Comparison of ENCODE assay signal across 18 cellular contexts in the genomic region with DNA sequence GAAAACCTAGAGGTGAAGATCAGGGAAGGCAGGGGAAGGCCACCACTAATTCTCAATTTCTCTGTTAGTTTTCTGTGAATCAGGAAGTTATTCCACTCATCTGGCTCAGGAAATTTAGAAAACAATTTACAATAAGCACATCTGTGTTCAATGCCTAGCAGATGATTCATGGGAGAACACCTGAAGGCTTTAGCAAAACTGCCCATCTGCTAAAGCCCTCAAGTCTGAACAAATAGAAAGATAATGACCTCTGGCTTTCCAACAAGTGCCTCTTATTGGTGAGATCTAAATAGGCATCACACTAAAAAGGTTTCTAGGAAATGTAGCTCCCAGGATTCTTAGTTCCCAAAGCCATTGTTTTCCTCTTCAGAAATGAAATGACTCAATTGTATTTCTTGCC.
"Had no signal": no experiment of that assay in that cellular context is flagged by ENCODE, and none has a peak within 500 bp of the region (broad histone marks: within the 10 kb centered on the region; RNA-seq: fewer than 3 reads in every experiment).

No MANE protein-coding gene starts in this region.

- H3K4me1 ChIP-seq: colonic mucosa, right atrium auricular region, sigmoid colon, stomach, transverse colon had no signal

- DNase-seq: colonic mucosa; dermis blood vessel endothelial cell; heart left ventricle; hypothalamus; kidney glomerular epithelial cell; naive thymus-derived CD4-positive, alpha-beta T cell; ovary; sigmoid colon; stimulated activated CD4-positive, alpha-beta T cell treated with anti-CD3 and anti-CD28 coated beads, Interleukin-12 subunit alpha, Interleukin-12 subunit beta, amount 100 ng/mL, for 4 hours; stimulated activated naive CD4-positive, alpha-beta T cell; stomach; substantia nigra; transverse colon had no signal

- FAIRE-seq: frontal cortex had no signal

- H3K27ac ChIP-seq: colonic mucosa, heart left ventricle, neutrophil, ovary, right atrium auricular region, sigmoid colon, skin epidermis, stomach, thoracic aorta, transverse colon had no signal

- H3K27me3 ChIP-seq: colonic mucosa, heart left ventricle, neutrophil, ovary, right atrium auricular region, sigmoid colon, stomach, transverse colon had no signal

- H3K4me3 ChIP-seq: colonic mucosa, heart left ventricle, ovary, right atrium auricular region, sigmoid colon, skin epidermis, stomach, thoracic aorta, transverse colon had no signal

- H3K9me3 ChIP-seq: colonic mucosa, neutrophil, ovary, sigmoid colon, thoracic aorta, transverse colon had no signal

- H3K36me3 ChIP-seq: colonic mucosa, heart left ventricle, neutrophil, ovary, right atrium auricular region, sigmoid colon, stomach, thoracic aorta, transverse colon had no signal
